ENCODE assay signal across 8 cellular contexts in the genomic region with DNA sequence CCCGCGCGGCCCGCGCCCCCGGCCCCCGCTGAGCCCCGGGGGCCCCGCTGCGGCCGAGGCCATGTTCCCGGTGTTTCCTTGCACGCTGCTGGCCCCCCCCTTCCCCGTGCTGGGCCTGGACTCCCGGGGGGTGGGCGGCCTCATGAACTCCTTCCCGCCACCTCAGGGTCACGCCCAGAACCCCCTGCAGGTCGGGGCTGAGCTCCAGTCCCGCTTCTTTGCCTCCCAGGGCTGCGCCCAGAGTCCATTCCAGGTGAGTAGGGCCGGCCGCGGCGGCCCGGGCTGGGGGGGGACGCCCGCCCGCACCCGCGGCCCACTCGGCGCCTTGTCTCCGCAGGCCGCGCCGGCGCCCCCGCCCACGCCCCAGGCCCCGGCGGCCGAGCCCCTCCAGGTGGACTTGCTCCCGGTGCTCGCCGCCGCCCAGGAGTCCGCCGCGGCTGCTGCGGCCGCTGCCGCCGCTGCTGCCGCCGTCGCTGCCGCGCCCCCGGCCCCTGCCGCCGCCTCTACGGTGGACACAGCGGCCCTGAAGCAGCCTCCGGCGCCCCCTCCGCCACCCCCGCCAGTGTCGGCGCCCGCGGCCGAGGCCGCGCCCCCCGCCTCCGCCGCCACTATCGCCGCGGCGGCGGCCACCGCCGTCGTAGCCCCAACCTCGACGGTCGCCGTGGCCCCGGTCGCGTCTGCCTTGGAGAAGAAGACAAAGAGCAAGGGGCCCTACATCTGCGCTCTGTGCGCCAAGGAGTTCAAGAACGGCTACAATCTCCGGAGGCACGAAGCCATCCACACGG. TPM values are rescaled to one million over a fixed set of nuclear protein-coding genes. Genes with fewer than 3 reads are reported as not detected.
DNase-seq lines count a peak whose midpoint lies in the region; ATAC-seq, FAIRE-seq and TF ChIP-seq lines count a peak whose summit lies in the region.

No MANE protein-coding gene starts in this region.

- H3K4me1 Mint-ChIP-seq in activated T-helper 1 cell treated with anti-CD3 and anti-CD28 coated beads, Interleukin-12 subunit alpha, Interleukin-12 subunit beta, Interleukin-2, Interleukin-4 antibody, amounts not matched to agents 30 ng/mL and 10 ng/mL and 1 ng/mL, durations not matched to agents 14 hours and 24 hours and 36 hours (ENCODE audit: low read depth) = peaks cover 55% of the 10 kb centered on the region

- H3K36me3 Mint-ChIP-seq in activated T-helper 1 cell treated with anti-CD3 and anti-CD28 coated beads, Interleukin-12 subunit alpha, Interleukin-12 subunit beta, Interleukin-2, Interleukin-4 antibody, amounts not matched to agents 30 ng/mL and 10 ng/mL and 1 ng/mL, durations not matched to agents 14 hours and 24 hours and 36 hours (ENCODE audit: low read depth) = peaks cover 44% of the 10 kb centered on the region

- intact Hi-C loops in activated T-helper 1 cell treated with anti-CD3 and anti-CD28 coated beads, Interleukin-12 subunit alpha, Interleukin-12 subunit beta, Interleukin-2, Interleukin-4 antibody, amounts not matched to agents 30 ng/mL and 10 ng/mL and 1 ng/mL, durations not matched to agents 14 hours and 24 hours and 36 hours (cut with micrococcal nuclease) = loop anchor here (5.0 kb wide), 9 partner anchors 60 to 985 kb away; partner anchors contain the start of genes ALDOA, ATXN2L, C16orf54 and C16orf92

- no peak for FAIRE-seq in H54 (lab: Jason Lieb, UNC)

- no peaks in the 10 kb centered on the region for H3K27me3 ChIP-seq in BJ (ENCODE audit: control insufficient read depth, insufficient read depth, low read length)
- no peaks in the 10 kb centered on the region for H3K27me3 ChIP-seq in parathyroid adenoma (ENCODE audit: control insufficient read depth, insufficient read depth, low read length)

- peak overlapping the region; percentile 82 for H3K27ac ChIP-seq in parathyroid adenoma

- peak overlapping the region; percentile 90 for H3K4me3 Mint-ChIP-seq in activated T-helper 1 cell treated with anti-CD3 and anti-CD28 coated beads, Interleukin-12 subunit alpha, Interleukin-12 subunit beta, Interleukin-2, Interleukin-4 antibody, amounts not matched to agents 30 ng/mL and 10 ng/mL and 1 ng/mL, durations not matched to agents 14 hours and 24 hours and 36 hours

- no peaks in the 10 kb centered on the region for H3K27me3 Mint-ChIP-seq in activated T-helper 1 cell treated with anti-CD3 and anti-CD28 coated beads, Interleukin-12 subunit alpha, Interleukin-12 subunit beta, Interleukin-2, Interleukin-4 antibody, amounts not matched to agents 30 ng/mL and 10 ng/mL and 1 ng/mL, durations not matched to agents 14 hours and 24 hours and 36 hours (ENCODE audit: insufficient read depth)

- H3K27ac Mint-ChIP-seq in activated T-helper 1 cell treated with anti-CD3 and anti-CD28 coated beads, Interleukin-12 subunit alpha, Interleukin-12 subunit beta, Interleukin-2, Interleukin-4 antibody, amounts not matched to agents 30 ng/mL and 10 ng/mL and 1 ng/mL, durations not matched to agents 14 hours and 24 hours and 36 hours = peak overlapping the region; percentile 94

- H3K9ac ChIP-seq in parathyroid adenoma = no peak overlapping the region

- no peaks in the 10 kb centered on the region for H3K9me3 Mint-ChIP-seq in activated T-helper 1 cell treated with anti-CD3 and anti-CD28 coated beads, Interleukin-12 subunit alpha, Interleukin-12 subunit beta, Interleukin-2, Interleukin-4 antibody, amounts not matched to agents 30 ng/mL and 10 ng/mL and 1 ng/mL, durations not matched to agents 14 hours and 24 hours and 36 hours

- ATAC-seq in HG03097 (IDR thresholded peaks at IDR 0.05; ENCODE audit: low FRiP score, unreplicated experiment) (no peak), GM21576 (IDR thresholded peaks at IDR 0.05; ENCODE audit: unreplicated experiment) (no peak)

- CTCF ChIA-PET in BJ (lab: Yijun Ruan, JAX) = interaction anchor here (0.6 to 3.0 kb wide), 15 partner anchors 10 to 248 kb away, joined by 3 to 30 read pairs (median 6); partner anchors contain the start of genes ASPHD1, KIF22, MVP and PAGR1

- no peaks in the 10 kb centered on the region for H3K9me3 ChIP-seq in parathyroid adenoma (ENCODE audit: control insufficient read depth, low read length)

- peaks cover 16% of the 10 kb centered on the region for H3K36me3 ChIP-seq in BJ (ENCODE audit: control insufficient read depth, insufficient read depth, low read length)
- no peaks in the 10 kb centered on the region for H3K36me3 ChIP-seq in parathyroid adenoma (ENCODE audit: control insufficient read depth, insufficient read depth, low read length)

- TF ChIP-seq CTCF in BJ (IDR thresholded peaks at IDR 0.05; ENCODE audit: insufficient read depth, low read depth, low read length) (no peak), fibroblast of the aortic adventitia (IDR thresholded peaks at IDR 0.05; ENCODE audit: insufficient read depth, low read length) (no peak), parathyroid adenoma (IDR thresholded peaks at IDR 0.05) (no peak)

- peak overlapping the region; percentile 65 for H2AFZ ChIP-seq in parathyroid adenoma

- no peaks in the 10 kb centered on the region for H3K79me2 ChIP-seq in parathyroid adenoma

- 0 out of 2 replicates have a peak, but pooled peaks have one; percentile 41 for TF ChIP-seq POLR2A in H54 (IDR thresholded peaks at IDR 0.05; ENCODE audit: low read depth, low read length)

- H3K4me2 ChIP-seq in parathyroid adenoma (ENCODE audit: low read length) = peak overlapping the region; percentile 83

- POLR2A ChIA-PET in BJ (lab: Charles Lee) = interaction anchor here (0.6 to 1.4 kb wide), 2 partner anchors 9 to 98 kb away, joined by 3 to 4 read pairs; partner anchors contain the start of gene PAGR1

- peaks cover 26% of the 10 kb centered on the region for H3K4me1 ChIP-seq in parathyroid adenoma

- DNase-seq in BJ (ENCODE audit: low read depth) (no peak), H54 (ENCODE audit: insufficient read length, low spot score) (peak; percentile 84), NCI-H748 (lab: John Stamatoyannopoulos, UW; ENCODE audit: unreplicated experiment) (peak; percentile 85), fibroblast of the aortic adventitia (ENCODE audit: low read depth) (no peak)
- DNase-seq in activated T-helper 1 cell treated with anti-CD3 and anti-CD28 coated beads, Interleukin-12 subunit alpha, Interleukin-12 subunit beta, Interleukin-2, Interleukin-4 antibody, amounts not matched to agents 30 ng/mL and 10 ng/mL and 1 ng/mL, durations not matched to agents 14 hours and 24 hours and 36 hours (ENCODE audit: low spot score) = peak; percentile 48

- peak overlapping the region; percentile 67 for H3K4me3 ChIP-seq in BJ (ENCODE audit: low read depth, low read length)
- peak overlapping the region; percentile 75 for H3K4me3 ChIP-seq in fibroblast of the aortic adventitia (ENCODE audit: low read depth, low read length)
- peak overlapping the region; percentile 61 for H3K4me3 ChIP-seq in parathyroid adenoma (ENCODE audit: low read depth, low read length)

RNA-seq across cellular contexts. Expression of gene MAZ, which starts 0.5 kb away (rescaled TPM):
- polyA plus RNA-seq in BJ (2011; rRNA removed) = 105 and 172 TPM in 2 replicates
- polyA minus RNA-seq in BJ (2011; rRNA and poly(A)+ RNA removed) = 160 and 209 TPM in 2 replicates
- total RNA-seq in activated T-helper 1 cell treated with anti-CD3 and anti-CD28 coated beads, Interleukin-12 subunit alpha, Interleukin-12 subunit beta, Interleukin-2, Interleukin-4 antibody, amounts not matched to agents 30 ng/mL and 10 ng/mL and 1 ng/mL, durations not matched to agents 14 hours and 24 hours and 36 hours = 365 and 380 TPM in 2 replicates
- 74.0 and 159 TPM in 2 replicates for total RNA-seq in fibroblast of the aortic adventitia (ENCODE audit: low replicate concordance)

RNA-seq across cellular contexts. Expression of gene PRRT2, which starts 5.2 kb away (rescaled TPM):
- 4.5 and 7.6 TPM in 2 replicates for polyA plus RNA-seq in BJ (2011; rRNA removed)
- polyA minus RNA-seq in BJ (2011; rRNA and poly(A)+ RNA removed) = 1.9 and 2.4 TPM in 2 replicates
- 1.0 and 1.3 TPM in 2 replicates for total RNA-seq in activated T-helper 1 cell treated with anti-CD3 and anti-CD28 coated beads, Interleukin-12 subunit alpha, Interleukin-12 subunit beta, Interleukin-2, Interleukin-4 antibody, amounts not matched to agents 30 ng/mL and 10 ng/mL and 1 ng/mL, durations not matched to agents 14 hours and 24 hours and 36 hours
- 7.7 and 32.0 TPM in 2 replicates for total RNA-seq in fibroblast of the aortic adventitia (ENCODE audit: low replicate concordance)

RNA-seq across cellular contexts. Expression of gene PAGR1, which starts 9.1 kb away (rescaled TPM):
- polyA plus RNA-seq in BJ (2011; rRNA removed) = 13.9 and 15.6 TPM in 2 replicates
- 2.3 and 3.1 TPM in 2 replicates for polyA minus RNA-seq in BJ (2011; rRNA and poly(A)+ RNA removed)
- 29.2 and 30.8 TPM in 2 replicates for total RNA-seq in activated T-helper 1 cell treated with anti-CD3 and anti-CD28 coated beads, Interleukin-12 subunit alpha, Interleukin-12 subunit beta, Interleukin-2, Interleukin-4 antibody, amounts not matched to agents 30 ng/mL and 10 ng/mL and 1 ng/mL, durations not matched to agents 14 hours and 24 hours and 36 hours
- total RNA-seq in fibroblast of the aortic adventitia (ENCODE audit: low replicate concordance) = 23.4 and 61.2 TPM in 2 replicates

RNA-seq across cellular contexts. Expression of gene MVP, which starts 13.4 kb away (rescaled TPM):
- polyA plus RNA-seq in BJ (2011; rRNA removed) = 219 and 368 TPM in 2 replicates
- polyA minus RNA-seq in BJ (2011; rRNA and poly(A)+ RNA removed) = 477 and 753 TPM in 2 replicates
- 117 and 124 TPM in 2 replicates for total RNA-seq in activated T-helper 1 cell treated with anti-CD3 and anti-CD28 coated beads, Interleukin-12 subunit alpha, Interleukin-12 subunit beta, Interleukin-2, Interleukin-4 antibody, amounts not matched to agents 30 ng/mL and 10 ng/mL and 1 ng/mL, durations not matched to agents 14 hours and 24 hours and 36 hours
- total RNA-seq in fibroblast of the aortic adventitia (ENCODE audit: low replicate concordance) = 202 and 275 TPM in 2 replicates

RNA-seq across cellular contexts. Expression of gene KIF22, which starts 16.3 kb away (rescaled TPM):
- 43.0 and 68.3 TPM in 2 replicates for polyA plus RNA-seq in BJ (2011; rRNA removed)
- polyA minus RNA-seq in BJ (2011; rRNA and poly(A)+ RNA removed) = 47.6 and 85.6 TPM in 2 replicates
- 134 and 140 TPM in 2 replicates for total RNA-seq in activated T-helper 1 cell treated with anti-CD3 and anti-CD28 coated beads, Interleukin-12 subunit alpha, Interleukin-12 subunit beta, Interleukin-2, Interleukin-4 antibody, amounts not matched to agents 30 ng/mL and 10 ng/mL and 1 ng/mL, durations not matched to agents 14 hours and 24 hours and 36 hours
- total RNA-seq in fibroblast of the aortic adventitia (ENCODE audit: low replicate concordance) = 7.2 and 52.4 TPM in 2 replicates

Comparison
In these comparisons a context has a peak if more than half of its experiments do, and no peak if none do; other contexts are left out.
1. DNase-seq: peak in H54 (single experiment), NCI-H748 (single experiment) and activated T-helper 1 cell treated with anti-CD3 and anti-CD28 coated beads, Interleukin-12 subunit alpha, Interleukin-12 subunit beta, Interleukin-2, Interleukin-4 antibody, amounts not matched to agents 30 ng/mL and 10 ng/mL and 1 ng/mL, durations not matched to agents 14 hours and 24 hours and 36 hours (single experiment); none in BJ (single experiment) and fibroblast of the aortic adventitia (single experiment).
2. Peak in every context shown above with its lines, with median percentiles within 50 percentile points of each other: H3K4me3 ChIP-seq.